ENCODE assay signal across 23 cellular contexts in genomic region chrX:6291444-6291843, GRCh38.
DNase-seq lines count a peak whose midpoint lies in the region; ATAC-seq, FAIRE-seq and TF ChIP-seq lines count a peak whose summit lies in the region.
"Had no signal": no experiment of that assay in that cellular context is flagged by ENCODE, and none has a peak within 500 bp of the region (broad histone marks: within the 10 kb centered on the region; RNA-seq: fewer than 3 reads in every experiment).

No MANE protein-coding gene starts in this region.

- FAIRE-seq in colon (lab: Jason Lieb, UNC) = peak; percentile 73
- FAIRE-seq: A204.1, G401.6, GM12892, H1 had no signal

- peaks cover 0 to 15% (median 0%) of the 10 kb centered on the region in 45 donors for H3K27me3 ChIP-seq in dorsolateral prefrontal cortex
- H3K27me3 ChIP-seq: BLaER1 had no signal

- no peak overlapping the region for H3K4me3 ChIP-seq in coronary artery
- H3K4me3 ChIP-seq in dorsolateral prefrontal cortex = no peak overlapping the region
- H3K4me3 ChIP-seq: BLaER1, GM23248 had no signal

- no peak for ATAC-seq in esophagus mucosa
- ATAC-seq: CD8-positive, alpha-beta T cell had no signal

- DNase-seq in NCI-H82 (lab: John Stamatoyannopoulos, UW) (peak; percentile 3), NCI-H82 treated with DMSO at 0.1 percent for 48 hours (lab: John Stamatoyannopoulos, UW; ENCODE audit: unreplicated experiment) (no peak), left kidney (ENCODE audit: low read depth, low spot score) (peak; percentile 41), coronary artery (ENCODE audit: low spot score) (no peak), dorsolateral prefrontal cortex (no peak)
- no peak for DNase-seq in effector CD4-positive, alpha-beta T cell
- DNase-seq: Caco-2; CD4-positive, CD25-positive, alpha-beta regulatory T cell; CD8-positive, alpha-beta T cell; DMS153; DND-41; GM23248; H7; HCEC 1CT had no signal

- TF ChIP-seq CTCF in coronary artery (IDR thresholded peaks at IDR 0.05) (no peak), dorsolateral prefrontal cortex (IDR thresholded peaks at IDR 0.05 in 54 of 56, conservative IDR thresholded peaks at IDR 0.05 in 2 of 56; ENCODE audit: low read depth in 1 of 56, partially characterized antibody in 56 of 56) (no peak)

- intact Hi-C loops in dorsolateral prefrontal cortex (cut with DNase I) = no loop called here

- no peak overlapping the region for H3K27ac ChIP-seq in coronary artery
- no peak overlapping the region for H3K27ac ChIP-seq in dorsolateral prefrontal cortex
- H3K27ac ChIP-seq: 22Rv1, BLaER1, C4-2B, GM23248 had no signal

Comparison
In these comparisons a context has a peak if more than half of its experiments do, and no peak if none do; other contexts are left out.
1. DNase-seq: peak in NCI-H82 (single experiment) and left kidney (single experiment); none in NCI-H82 treated with DMSO at 0.1 percent for 48 hours (single experiment), coronary artery (single experiment), effector CD4-positive, alpha-beta T cell (single experiment) and dorsolateral prefrontal cortex (0 of 10).